ENCODE assay signal across 12 cellular contexts in the genomic region with DNA sequence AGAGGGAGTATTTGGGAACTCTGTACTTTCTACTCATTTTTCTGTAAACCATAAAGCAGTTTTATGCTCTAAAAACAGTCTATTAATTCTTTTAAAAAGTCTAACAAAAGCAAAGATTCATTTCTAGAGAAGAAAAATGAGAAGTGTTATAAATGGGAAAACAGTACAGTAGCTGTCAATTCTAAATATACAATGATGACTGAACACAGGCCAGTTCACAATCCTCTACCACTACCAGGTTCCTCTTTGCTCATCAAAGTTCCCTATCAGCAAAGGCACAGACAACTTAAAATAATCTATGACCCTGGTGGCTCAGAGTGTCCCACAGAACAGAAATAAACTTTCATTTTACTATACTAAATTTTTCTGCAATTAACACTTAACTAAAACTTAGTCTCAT. TPM values are rescaled to one million over a fixed set of nuclear protein-coding genes. Genes with fewer than 3 reads are reported as not detected.
DNase-seq lines count a peak whose midpoint lies in the region; ATAC-seq and TF ChIP-seq lines count a peak whose summit lies in the region.
"Had no signal": no experiment of that assay in that cellular context is flagged by ENCODE, and none has a peak within 500 bp of the region (broad histone marks: within the 10 kb centered on the region; RNA-seq: fewer than 3 reads in every experiment).

No MANE protein-coding gene starts in this region.

- no peaks in the 10 kb centered on the region for H3K27me3 ChIP-seq in BLaER1 treated with 17β-estradiol and CSF1 and Interleukin-3, amounts not matched to agents 10 nM and 100 nM
- H3K27me3 ChIP-seq: sigmoid colon had no signal

- H3K4me3 ChIP-seq in BLaER1 treated with 17β-estradiol and CSF1 and Interleukin-3, amounts not matched to agents 10 nM and 100 nM: no peak overlapping the region
- H3K4me3 ChIP-seq: sigmoid colon had no signal

- H4K20me1 ChIP-seq in BLaER1 treated with 17β-estradiol and CSF1 and Interleukin-3, amounts not matched to agents 10 nM and 100 nM: peaks cover 40 to 100% (median 100%) of the 10 kb centered on the region in 11 experiments

- H3K27ac Mint-ChIP-seq in central memory CD8-positive, alpha-beta T cell (ENCODE audit: low read depth): peak overlapping the region; percentile 24
- no peak overlapping the region for H3K27ac Mint-ChIP-seq in progenitor cell of endocrine pancreas
- no peak overlapping the region for H3K27ac Mint-ChIP-seq in nephron progenitor cell

- no peaks in the 10 kb centered on the region for H3K9me3 ChIP-seq in BLaER1 treated with 17β-estradiol and CSF1 and Interleukin-3, amounts not matched to agents 10 nM and 100 nM (replicated peaks in 1 of 11)
- H3K9me3 ChIP-seq: sigmoid colon had no signal

- ATAC-seq in central memory CD8-positive, alpha-beta T cell (replicated peaks; ENCODE audit: extremely low read depth, poor library complexity, severe bottlenecking): no peak
- ATAC-seq in GM18520 (IDR thresholded peaks at IDR 0.05; ENCODE audit: unreplicated experiment): no peak

- H3K4me3 Mint-ChIP-seq in central memory CD8-positive, alpha-beta T cell: no peak overlapping the region
- H3K4me3 Mint-ChIP-seq in progenitor cell of endocrine pancreas (ENCODE audit: low read depth) (no peak overlapping the region), nephron progenitor cell (no peak overlapping the region)

- H3K4me1 ChIP-seq in BLaER1 treated with 17β-estradiol and CSF1 and Interleukin-3, amounts not matched to agents 10 nM and 100 nM: peaks cover 0 to 41% (median 12%) of the 10 kb centered on the region in 10 experiments; a peak in 12 of 20 replicates

- peak overlapping the region in 5 of 11 experiments; percentile 27 to 79 (median 55); a peak in 9 of 22 replicates for H3K27ac ChIP-seq in BLaER1 treated with 17β-estradiol and CSF1 and Interleukin-3, amounts not matched to agents 10 nM and 100 nM

- peaks cover 51 to 99% (median 93%) of the 10 kb centered on the region in 11 experiments for H3K36me3 ChIP-seq in BLaER1 treated with 17β-estradiol and CSF1 and Interleukin-3, amounts not matched to agents 10 nM and 100 nM

- no peaks in the 10 kb centered on the region for H3K27me3 Mint-ChIP-seq in central memory CD8-positive, alpha-beta T cell
- H3K27me3 Mint-ChIP-seq in progenitor cell of endocrine pancreas (no peaks in the 10 kb centered on the region), nephron progenitor cell (ENCODE audit: low read depth, poor library complexity) (peaks cover 2% of the 10 kb centered on the region)

- no peak for TF ChIP-seq CTCF in GM20000 (IDR thresholded peaks at IDR 0.05; ENCODE audit: extremely low read depth, missing control alignments)
- no peak for TF ChIP-seq CTCF in progenitor cell of endocrine pancreas (IDR thresholded peaks at IDR 0.05; ENCODE audit: unreplicated experiment)
- no peak for TF ChIP-seq CTCF in nephron progenitor cell (IDR thresholded peaks at IDR 0.05)

- peak overlapping the region in 6 of 11 experiments; percentile 8 to 63 (median 35); a peak in 9 of 22 replicates for H3K9ac ChIP-seq in BLaER1 treated with 17β-estradiol and CSF1 and Interleukin-3, amounts not matched to agents 10 nM and 100 nM

- DNase-seq in GM20000 (ENCODE audit: low spot score): peak; percentile 65
- DNase-seq in KBM-7: peak; percentile 43
- DNase-seq in central memory CD8-positive, alpha-beta T cell (ENCODE audit: low spot score in 2 of 2): no peak
- no peak for DNase-seq in progenitor cell of endocrine pancreas (ENCODE audit: low spot score, unreplicated experiment)
- DNase-seq in nephron progenitor cell: no peak
- DNase-seq in effector CD4-positive, alpha-beta T cell: no peak
- DNase-seq: DMS 273 treated with DMSO at 0.1 percent for 48 hours, hypothalamus, NCI-H748 treated with DMSO at 0.1 percent for 48 hours, sigmoid colon had no signal

- in situ Hi-C loops in KBM-7 (cut with MboI; ENCODE audit: low pct_unique_long_range_greater_than_20kb, low sequenced_read_pairs): no loop called here

- H3K4me2 ChIP-seq in BLaER1 treated with 17β-estradiol and CSF1 and Interleukin-3, amounts not matched to agents 10 nM and 100 nM: peak overlapping the region in 5 of 11 experiments; percentile 6 to 88 (median 54); a peak in 9 of 22 replicates

- H3K9me3 Mint-ChIP-seq in central memory CD8-positive, alpha-beta T cell: no peaks in the 10 kb centered on the region
- H3K9me3 Mint-ChIP-seq in progenitor cell of endocrine pancreas (ENCODE audit: low read depth) (no peaks in the 10 kb centered on the region), nephron progenitor cell (no peaks in the 10 kb centered on the region)

- peaks cover 24% of the 10 kb centered on the region for H3K4me1 Mint-ChIP-seq in central memory CD8-positive, alpha-beta T cell
- H3K4me1 Mint-ChIP-seq in progenitor cell of endocrine pancreas (ENCODE audit: low read depth) (no peaks in the 10 kb centered on the region), nephron progenitor cell (no peaks in the 10 kb centered on the region)

- H3K36me3 Mint-ChIP-seq in central memory CD8-positive, alpha-beta T cell (ENCODE audit: insufficient read depth): peaks cover 37% of the 10 kb centered on the region
- peaks cover 11% of the 10 kb centered on the region for H3K36me3 Mint-ChIP-seq in progenitor cell of endocrine pancreas (ENCODE audit: insufficient read depth)
- peaks cover 74% of the 10 kb centered on the region for H3K36me3 Mint-ChIP-seq in nephron progenitor cell (ENCODE audit: low read depth)

RNA-seq across cellular contexts. Expression of a gene that starts 12.5 kb away (rescaled TPM):
- total RNA-seq in progenitor cell of endocrine pancreas: 34.0 and 34.5 TPM in 2 replicates

RNA-seq across cellular contexts. Expression of a gene that starts 29.3 kb away (rescaled TPM):
- 34.7 and 35.4 TPM in 2 replicates for total RNA-seq in progenitor cell of endocrine pancreas

Comparison
In these comparisons a context has a peak if more than half of its experiments do, and no peak if none do; other contexts are left out.
1. DNase-seq: peak in GM20000 (single experiment) and KBM-7 (single experiment); none in central memory CD8-positive, alpha-beta T cell (0 of 2), progenitor cell of endocrine pancreas (single experiment), nephron progenitor cell (single experiment) and effector CD4-positive, alpha-beta T cell (single experiment).